In genomic region chr10:102151774-102152544, GRCh38 we compare ENCODE assay signal across 1 cellular context.
TF ChIP-seq lines count a peak whose summit lies in the region.

NOLC1 (plus strand) TSS chr10:102152389; CDS start chr10:102152411, 22 bp downstream.

TF ChIP-seq in WTC11, 78 proteins besides CTCF, POLR2A, EP300 and RAD21 (continued from another document and continues in another):
- TF ChIP-seq ZNF425 (CRISPR knock-in tag; conservative IDR thresholded peaks at IDR 0.05) (no peak), IRF2 (CRISPR knock-in tag; IDR thresholded peaks at IDR 0.05; ENCODE audit: borderline replicate concordance, low read depth) (no peak; the same call in 1 of the 2 replicates), NR1H2 (CRISPR knock-in tag; IDR thresholded peaks at IDR 0.05) (0 out of 2 replicates have a peak, but pooled peaks have one; percentile 17), GRHL2 (CRISPR knock-in tag; IDR thresholded peaks at IDR 0.05; ENCODE audit: insufficient replicate concordance, severe bottlenecking) (no peak), ZNF232 (CRISPR knock-in tag; IDR thresholded peaks at IDR 0.05) (peak; percentile 94), ATF2 (CRISPR knock-in tag; IDR thresholded peaks at IDR 0.05; ENCODE audit: borderline replicate concordance, low read depth) (peak; percentile 84; the same call in 1 of the 2 replicates), USF2 (CRISPR knock-in tag; IDR thresholded peaks at IDR 0.05) (peak; percentile 64; the same call in 1 of the 2 replicates), ARID4B (CRISPR knock-in tag; IDR thresholded peaks at IDR 0.05; ENCODE audit: borderline replicate concordance) (peak; percentile 83; the same call in 1 of the 2 replicates), ZSCAN18 (CRISPR knock-in tag; IDR thresholded peaks at IDR 0.05) (peak; percentile 75; the same call in 1 of the 2 replicates), ZNF138 (CRISPR knock-in tag; conservative IDR thresholded peaks at IDR 0.05) (no peak), JAZF1 (CRISPR knock-in tag; IDR thresholded peaks at IDR 0.05) (no peak), TP53 (CRISPR knock-in tag; IDR thresholded peaks at IDR 0.05) (peak; percentile 93), GTF2I (CRISPR knock-in tag; conservative IDR thresholded peaks at IDR 0.05) (no peak), CBFB (CRISPR knock-in tag; IDR thresholded peaks at IDR 0.05; ENCODE audit: low read depth) (peak; percentile 47; the same call in 1 of the 2 replicates), ZNF263 (CRISPR knock-in tag; IDR thresholded peaks at IDR 0.05; ENCODE audit: low read depth) (no peak), NR3C1 (CRISPR knock-in tag; conservative IDR thresholded peaks at IDR 0.05; ENCODE audit: low read depth) (peak; percentile 96; the same call in 1 of the 2 replicates), CDX4 (CRISPR knock-in tag; IDR thresholded peaks at IDR 0.05; ENCODE audit: borderline replicate concordance) (no peak), ERG (CRISPR knock-in tag; IDR thresholded peaks at IDR 0.05) (peak; percentile 69), FOXK1 (CRISPR knock-in tag; IDR thresholded peaks at IDR 0.05) (peak; percentile 94), ZNF423 (CRISPR knock-in tag; IDR thresholded peaks at IDR 0.05) (peak; percentile 4; the same call in 1 of the 2 replicates), ESRRA (CRISPR knock-in tag; IDR thresholded peaks at IDR 0.05; ENCODE audit: borderline replicate concordance) (no peak; the same call in 1 of the 2 replicates), CREM (CRISPR knock-in tag; IDR thresholded peaks at IDR 0.05) (peak; percentile 99), TEAD4 (CRISPR knock-in tag; IDR thresholded peaks at IDR 0.05) (peak; percentile 66; the same call in 1 of the 2 replicates), ZNF532 (CRISPR knock-in tag; IDR thresholded peaks at IDR 0.05; ENCODE audit: borderline replicate concordance) (0 out of 2 replicates have a peak, but pooled peaks have one; percentile 4), CREB1 (CRISPR knock-in tag; IDR thresholded peaks at IDR 0.05) (0 out of 2 replicates have a peak, but pooled peaks have one; percentile 81), HMGXB4 (CRISPR knock-in tag; IDR thresholded peaks at IDR 0.05) (peak; percentile 60; the same call in 1 of the 2 replicates), USF1 (CRISPR knock-in tag; IDR thresholded peaks at IDR 0.05) (peak; percentile 81), ZNF281 (CRISPR knock-in tag; IDR thresholded peaks at IDR 0.05) (0 out of 2 replicates have a peak, but pooled peaks have one; percentile 82), NFE2L1 (CRISPR knock-in tag; IDR thresholded peaks at IDR 0.05) (peak; percentile 85)
